Comparison of ENCODE assay signal across 14 cellular contexts in the genomic region with DNA sequence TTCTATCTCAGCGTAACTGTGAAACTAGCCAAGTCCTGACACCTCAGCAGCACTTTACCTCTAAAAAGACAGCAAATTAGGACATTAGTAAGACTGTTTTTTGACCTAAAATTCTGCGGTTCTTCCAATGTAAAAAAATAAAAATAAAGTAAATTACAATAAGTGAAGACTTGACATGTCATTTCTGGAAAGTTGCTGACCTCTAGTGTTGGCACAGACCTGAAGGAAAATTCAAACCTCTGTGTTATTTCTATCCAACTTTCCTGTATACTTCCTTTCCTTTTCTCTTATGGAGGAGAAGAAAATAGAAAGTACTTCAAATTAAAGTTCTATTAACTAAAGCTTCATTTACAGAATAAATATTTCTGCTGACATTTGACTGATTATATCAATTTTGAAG.
DNase-seq lines count a peak whose midpoint lies in the region; TF ChIP-seq lines count a peak whose summit lies in the region.
"Had no signal": no experiment of that assay in that cellular context is flagged by ENCODE, and none has a peak within 500 bp of the region (broad histone marks: within the 10 kb centered on the region; RNA-seq: fewer than 3 reads in every experiment).

No MANE protein-coding gene starts in this region.

- H3K9me3 Mint-ChIP-seq in chondrocyte (ENCODE audit: low read depth) = peaks cover 9% of the 10 kb centered on the region

- H3K4me1 ChIP-seq in prostate gland (replicated peaks) = no peaks in the 10 kb centered on the region
- H3K4me1 ChIP-seq: Peyer's patch, uterus had no signal

- no peaks in the 10 kb centered on the region for H3K9me3 ChIP-seq in prostate gland
- H3K9me3 ChIP-seq: Peyer's patch, uterus had no signal

- DNase-seq in NCI-H1694 treated with DMSO at 0.1 percent for 48 hours (lab: John Stamatoyannopoulos, UW) (peak; percentile 9), NCI-H1694 (lab: John Stamatoyannopoulos, UW) (no peak), chondrocyte (ENCODE audit: low spot score) (no peak), pons (ENCODE audit: low spot score) (peak; percentile 26), prostate gland (ENCODE audit: low spot score) (no peak), NCI-H2081 treated with DMSO at 0.1 percent for 48 hours (lab: John Stamatoyannopoulos, UW) (no peak), NCI-H2107 treated with DMSO at 0.1 percent for 48 hours (lab: John Stamatoyannopoulos, UW; ENCODE audit: unreplicated experiment) (no peak)
- DNase-seq: activated naive CD4-positive, alpha-beta T cell treated with Interleukin-2 at 50 U/mL for 16 hours; NCI-H2029 treated with DMSO at 0.1 percent for 48 hours; Peyer's patch; stimulated activated CD4-positive, alpha-beta T cell treated with anti-CD3 and anti-CD28 coated beads, Interleukin-12 subunit alpha, Interleukin-12 subunit beta, amount 100 ng/mL, for 4 hours; T-helper 9 cell; uterus had no signal

- 62% methylated on average over 2 of the region's 2 CpGs for WGBS in prostate gland

- no peaks in the 10 kb centered on the region for H3K27me3 ChIP-seq in prostate gland (replicated peaks; ENCODE audit: insufficient read depth)
- H3K27me3 ChIP-seq: Peyer's patch, uterus had no signal

- no peak for TF ChIP-seq POLR2A in prostate gland (IDR thresholded peaks at IDR 0.05)

- H3K27me3 Mint-ChIP-seq in chondrocyte (ENCODE audit: low read depth) = no peaks in the 10 kb centered on the region

- no peak overlapping the region for H3K4me3 Mint-ChIP-seq in chondrocyte (ENCODE audit: unreplicated experiment)

- peaks cover 5% of the 10 kb centered on the region for H3K36me3 Mint-ChIP-seq in chondrocyte (ENCODE audit: low read depth)

- intact Hi-C loops in prostate gland (cut with DNase I) = no loop called here

- no peak overlapping the region for H3K4me3 ChIP-seq in prostate gland
- H3K4me3 ChIP-seq: Peyer's patch, uterus had no signal

- H3K27ac ChIP-seq in prostate gland = no peak overlapping the region
- H3K27ac ChIP-seq: Peyer's patch, uterus had no signal

- H3K36me3 ChIP-seq in prostate gland = no peaks in the 10 kb centered on the region
- H3K36me3 ChIP-seq: Peyer's patch, uterus had no signal

- TF ChIP-seq CTCF in LNCAP (IDR thresholded peaks at IDR 0.05) (peak; percentile 40), chondrocyte (IDR thresholded peaks at IDR 0.05) (peak; percentile 75), prostate gland (IDR thresholded peaks at IDR 0.05) (no peak)

- H3K27ac Mint-ChIP-seq in chondrocyte (ENCODE audit: unreplicated experiment) = no peak overlapping the region

- H3K4me1 Mint-ChIP-seq in chondrocyte (ENCODE audit: low read depth) = no peaks in the 10 kb centered on the region

Comparison
In these comparisons a context has a peak if more than half of its experiments do, and no peak if none do; other contexts are left out.
1. DNase-seq: peak in NCI-H1694 treated with DMSO at 0.1 percent for 48 hours (single experiment) and pons (single experiment); none in NCI-H1694 (single experiment), chondrocyte (single experiment), prostate gland (single experiment), NCI-H2081 treated with DMSO at 0.1 percent for 48 hours (single experiment) and NCI-H2107 treated with DMSO at 0.1 percent for 48 hours (single experiment).
2. CTCF ChIP-seq: peak in LNCAP (single experiment) and chondrocyte (single experiment); none in prostate gland (0 of 4).